ENCODE assay signal across 21 cellular contexts in the genomic region with DNA sequence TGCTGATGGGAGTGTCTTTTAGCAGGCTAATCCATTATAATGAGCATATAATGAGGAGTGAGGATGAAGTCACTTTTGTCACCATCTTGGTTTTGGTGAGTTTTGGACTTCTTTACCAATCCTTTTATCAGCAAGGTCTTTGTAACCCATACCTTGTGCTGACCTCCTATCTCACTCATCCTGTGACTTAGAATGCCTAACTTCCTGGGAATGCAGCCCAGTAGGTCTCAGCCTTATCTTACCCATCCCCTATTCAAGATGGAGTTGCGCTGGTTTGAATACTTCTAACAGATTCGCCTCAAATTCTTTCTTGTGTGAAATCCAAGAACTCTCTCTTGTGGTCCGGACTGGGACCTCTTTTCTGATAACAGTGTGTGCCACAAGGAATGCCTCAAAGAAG.
"Had no signal": no experiment of that assay in that cellular context is flagged by ENCODE, and none has a peak within 500 bp of the region (broad histone marks: within the 10 kb centered on the region; RNA-seq: fewer than 3 reads in every experiment).

No MANE protein-coding gene starts in this region.

- H3K27me3 ChIP-seq: SJSA1 had no signal

- H3K4me3 Mint-ChIP-seq: T-helper 17 cell had no signal

- H3K9me3 ChIP-seq: SJSA1 had no signal

- H3K27ac ChIP-seq: SK-N-MC had no signal

- ATAC-seq: T-helper 17 cell had no signal

- H3K27ac Mint-ChIP-seq: T-helper 17 cell had no signal

- FAIRE-seq: RCC 7860 had no signal

- H3K36me3 ChIP-seq: SJSA1 had no signal

- H3K4me1 Mint-ChIP-seq: T-helper 17 cell had no signal

- H3K4me3 ChIP-seq: SJSA1, SK-N-MC had no signal

- DNase-seq: Kasumi-1, KG1, MM.1S, NCI-H1092 treated with DMSO at 0.1 percent for 48 hours, NCI-H1417, NCI-H1436 treated with DMSO at 0.1 percent for 48 hours, NCI-H1694, NCI-H187 treated with DMSO at 0.1 percent for 48 hours, NCI-H2029 treated with DMSO at 0.1 percent for 48 hours, NCI-H2227 treated with DMSO at 0.1 percent for 48 hours, NCI-H524, NCI-H526 treated with DMSO at 0.1 percent for 48 hours, NCI-H748 treated with DMSO at 0.1 percent for 48 hours, Right ventricle myocardium superior, RPMI8226, SIG-M5, T-helper 1 cell, T-helper 17 cell had no signal

- H3K27me3 Mint-ChIP-seq: T-helper 17 cell had no signal
